In genomic region chr22:48351376-48352085, GRCh38 we compare ENCODE assay signal across 14 cellular contexts.
A peak's percentile ranks its signal among the peaks of the same experiment; 100 is the strongest.
DNase-seq lines count a peak whose midpoint lies in the region; ATAC-seq and TF ChIP-seq lines count a peak whose summit lies in the region.
"Had no signal": no experiment of that assay in that cellular context is flagged by ENCODE, and none has a peak within 500 bp of the region (broad histone marks: within the 10 kb centered on the region; RNA-seq: fewer than 3 reads in every experiment).

No MANE protein-coding gene starts in this region.

- no peak overlapping the region for H4K8ac ChIP-seq in IMR-90 (ENCODE audit: low read depth in 2 of 2, low read length in 2 of 2)

- H3K36me3 Mint-ChIP-seq in CD8-positive, alpha-beta memory T cell = no peaks in the 10 kb centered on the region

- no peaks in the 10 kb centered on the region for H3K79me2 ChIP-seq in osteoblast (ENCODE audit: insufficient read depth, low read length)

- no peak overlapping the region for H3K23ac ChIP-seq in IMR-90 (ENCODE audit: low read depth, low read length)

- no peak for DNase-seq in IMR-90
- DNase-seq in osteoblast (ENCODE audit: insufficient read length, low spot score, missing footprints) = peak; percentile 57
- DNase-seq in aorta = peak in 1 of 2 donors; percentile 40
- DNase-seq in NOMO-1 treated with DMSO at 0.1 percent for 48 hours (lab: John Stamatoyannopoulos, UW; ENCODE audit: unreplicated experiment) = no peak
- no peak for DNase-seq in cerebellum (ENCODE audit: low spot score)
- no peak for DNase-seq in CD8-positive, alpha-beta memory T cell
- DNase-seq: BE2C; CD4-positive, alpha-beta T cell; COR-L47; DMS153; DMS79 treated with DMSO at 0.1 percent for 48 hours; EL; GM23248 had no signal

- H3K27me3 Mint-ChIP-seq in CD8-positive, alpha-beta memory T cell = peaks cover 5 to 6% of the 10 kb centered on the region in 2 donors

- H3K27ac Mint-ChIP-seq in CD8-positive, alpha-beta memory T cell = no peak overlapping the region
- H3K27ac Mint-ChIP-seq: CD4-positive, alpha-beta T cell had no signal

- H3K56ac ChIP-seq in IMR-90 (ENCODE audit: extremely low read depth, insufficient read depth, low read length) = no peak overlapping the region

- H2BK20ac ChIP-seq in IMR-90 (ENCODE audit: low read depth, low read length) = no peak overlapping the region

- H2AFZ ChIP-seq in IMR-90 (replicated peaks; ENCODE audit: low read length, poor library complexity) = no peak overlapping the region
- H2AFZ ChIP-seq in osteoblast (ENCODE audit: low read length) = no peak overlapping the region
- H2AFZ ChIP-seq: GM23248 had no signal

- no peak overlapping the region for H2BK120ac ChIP-seq in IMR-90 (ENCODE audit: low read depth, low read length)

- H4K5ac ChIP-seq in IMR-90 (ENCODE audit: low read depth, low read length) = no peak overlapping the region

- peak overlapping the region; percentile 96 for H3K4me2 ChIP-seq in BLaER1
- no peak overlapping the region for H3K4me2 ChIP-seq in IMR-90 (ENCODE audit: low read depth, low read length)
- H3K4me2 ChIP-seq in osteoblast (ENCODE audit: insufficient read depth, low read length) = no peak overlapping the region

- dilution Hi-C loops in IMR-90 (cut with HindIII; ENCODE audit: low sequenced_read_pairs, unreplicated experiment) = no loop called here

- no peak overlapping the region for H2BK15ac ChIP-seq in IMR-90 (ENCODE audit: low read depth, low read length)

- in situ Hi-C loops in IMR-90 (cut with MboI; ENCODE audit: low sequenced_read_pairs) = no loop called here

- 35% methylated on average over 6 of the region's 13 CpGs; no CpG with 5 or more reads in 1 of the 2 experiments for WGBS in IMR-90 (ENCODE audit: extremely low coverage in 2 of 2, insufficient read length in 1 of 2), 2 experiments
- 68 to 79% methylated on average over 13 of the region's 13 CpGs for WGBS in aorta, 2 donors

- intact Hi-C loops in IMR-90 (cut with micrococcal nuclease) (no loop called here), aorta (cut with DNase I) (no loop called here)

- ATAC-seq in IMR-90 (ENCODE audit: low read depth) = no peak
- peak; percentile 26 for ATAC-seq in aorta (ENCODE audit: low FRiP score)

- H3K9me3 ChIP-seq in BLaER1 (no peaks in the 10 kb centered on the region), IMR-90 (ENCODE audit: control insufficient read depth, insufficient read depth, low read length) (peaks cover 43% of the 10 kb centered on the region), osteoblast (ENCODE audit: low read depth, low read length) (no peaks in the 10 kb centered on the region), aorta (ENCODE audit: control insufficient read depth, low read length) (no peaks in the 10 kb centered on the region)
- no peaks in the 10 kb centered on the region for H3K9me3 ChIP-seq in CD8-positive, alpha-beta memory T cell (ENCODE audit: low read length)
- H3K9me3 ChIP-seq: BE2C had no signal

- H2BK5ac ChIP-seq in IMR-90 (ENCODE audit: low read depth, low read length, poor library complexity, severe bottlenecking) = no peak overlapping the region

- H4K91ac ChIP-seq in IMR-90 (ENCODE audit: insufficient read depth, low read depth, low read length) = no peak overlapping the region

- no peak overlapping the region for H3K14ac ChIP-seq in IMR-90 (replicated peaks; ENCODE audit: low read depth, low read length)

- CTCF ChIA-PET in IMR-90 (lab: Yijun Ruan, JAX) = no interaction called here
- CTCF ChIA-PET in CD8-positive, alpha-beta memory T cell (lab: Charles Lee) = no interaction called here

- H3K9me3 Mint-ChIP-seq in CD8-positive, alpha-beta memory T cell = no peaks in the 10 kb centered on the region
- H3K9me3 Mint-ChIP-seq: CD4-positive, alpha-beta T cell had no signal

- H4K20me1 ChIP-seq in BLaER1 (peaks cover 15% of the 10 kb centered on the region), IMR-90 (ENCODE audit: insufficient read depth, low read length) (no peaks in the 10 kb centered on the region), osteoblast (ENCODE audit: insufficient read depth, low read length) (no peaks in the 10 kb centered on the region)

- H3K9me1 ChIP-seq in IMR-90 (ENCODE audit: insufficient read depth, low read length) = no peaks in the 10 kb centered on the region

- H3K18ac ChIP-seq in IMR-90 (ENCODE audit: low read depth, low read length) = no peak overlapping the region

- no peak for TF ChIP-seq POLR2A in IMR-90 (IDR thresholded peaks at IDR 0.05; ENCODE audit: low read depth, low read length)

- no peak overlapping the region for H3K4me3 Mint-ChIP-seq in CD8-positive, alpha-beta memory T cell
- H3K4me3 Mint-ChIP-seq: CD4-positive, alpha-beta T cell had no signal

- H3K79me1 ChIP-seq in IMR-90 (ENCODE audit: low read depth in 1 of 2, low read length in 2 of 2) = no peaks in the 10 kb centered on the region

- peak overlapping the region; percentile 37 for H2AK9ac ChIP-seq in IMR-90 (replicated peaks; ENCODE audit: low read depth, low read length, poor library complexity)

- no peak overlapping the region for H2AK5ac ChIP-seq in IMR-90 (ENCODE audit: low read depth, low read length)

- POLR2A ChIA-PET in IMR-90 (lab: Charles Lee; ENCODE audit: unreplicated experiment) = no interaction called here
- POLR2A ChIA-PET in CD8-positive, alpha-beta memory T cell (lab: Charles Lee) = no interaction called here

- H3K27ac ChIP-seq in BLaER1 (peak overlapping the region; percentile 35; the same call in 1 of the 2 replicates), IMR-90 (ENCODE audit: insufficient read depth, low read length) (no peak overlapping the region), osteoblast (ENCODE audit: low read depth, low read length) (no peak overlapping the region), aorta (ENCODE audit: low read depth in 1 of 2, low read length in 2 of 2) (no peak overlapping the region)
- no peak overlapping the region for H3K27ac ChIP-seq in CD8-positive, alpha-beta memory T cell (ENCODE audit: low read depth, low read length)
- H3K27ac ChIP-seq: GM23248 had no signal

- H3K27me3 ChIP-seq in BLaER1 = no peaks in the 10 kb centered on the region
- H3K27me3 ChIP-seq in IMR-90 (ENCODE audit: control insufficient read depth, insufficient read depth, low read length) = no peaks in the 10 kb centered on the region
- no peaks in the 10 kb centered on the region for H3K27me3 ChIP-seq in osteoblast (ENCODE audit: insufficient read depth, low read length)
- no peaks in the 10 kb centered on the region for H3K27me3 ChIP-seq in aorta (ENCODE audit: control insufficient read depth in 1 of 2, insufficient read depth in 2 of 2, low read length in 1 of 2)
- H3K27me3 ChIP-seq in CD8-positive, alpha-beta memory T cell (ENCODE audit: insufficient read depth, low read length, poor library complexity, severe bottlenecking) = no peaks in the 10 kb centered on the region
- H3K27me3 ChIP-seq: BE2C had no signal

- H3K9ac ChIP-seq in BLaER1 (no peak overlapping the region; the same call in 1 of the 2 replicates), IMR-90 (ENCODE audit: low read depth, low read length) (no peak overlapping the region)
- H3K9ac ChIP-seq: GM23248 had no signal

- BruUV-seq in IMR-90 (replicated peaks; lab: Mats Ljungman, UMichigan) = no TSS peak

- no peaks in the 10 kb centered on the region for H3K36me3 ChIP-seq in BLaER1
- H3K36me3 ChIP-seq in IMR-90 (ENCODE audit: control insufficient read depth, insufficient read depth, low read length) = no peaks in the 10 kb centered on the region
- no peaks in the 10 kb centered on the region for H3K36me3 ChIP-seq in osteoblast (ENCODE audit: insufficient read depth, low read length)
- H3K36me3 ChIP-seq in aorta (ENCODE audit: control insufficient read depth in 1 of 2, insufficient read depth in 2 of 2, low read length in 1 of 2) = no peaks in the 10 kb centered on the region
- H3K36me3 ChIP-seq in CD8-positive, alpha-beta memory T cell (ENCODE audit: insufficient read depth, low read length) = no peaks in the 10 kb centered on the region
- H3K36me3 ChIP-seq: BE2C had no signal

- no peak overlapping the region for H3K4ac ChIP-seq in IMR-90 (ENCODE audit: low read depth, low read length)

- no peak for TF ChIP-seq CTCF in IMR-90 (conservative IDR thresholded peaks at IDR 0.05; ENCODE audit: low read depth, low read length)
- TF ChIP-seq CTCF in osteoblast (IDR thresholded peaks at IDR 0.05; ENCODE audit: extremely low read depth, low read depth, low read length) = no peak

- peaks cover 56% of the 10 kb centered on the region for H3K4me1 ChIP-seq in BLaER1
- no peaks in the 10 kb centered on the region for H3K4me1 ChIP-seq in IMR-90 (ENCODE audit: control insufficient read depth, insufficient read depth, low read length)
- H3K4me1 ChIP-seq in osteoblast (ENCODE audit: insufficient read depth, low read length) = no peaks in the 10 kb centered on the region
- no peaks in the 10 kb centered on the region for H3K4me1 ChIP-seq in aorta (ENCODE audit: control insufficient read depth in 1 of 2, insufficient read depth in 2 of 2, low read length in 2 of 2)
- H3K4me1 ChIP-seq in CD8-positive, alpha-beta memory T cell (ENCODE audit: insufficient read depth, low read length) = no peaks in the 10 kb centered on the region
- H3K4me1 ChIP-seq: BE2C had no signal

- no peaks in the 10 kb centered on the region for H3K4me1 Mint-ChIP-seq in CD8-positive, alpha-beta memory T cell

- no peak for TF ChIP-seq RAD21 in IMR-90 (IDR thresholded peaks at IDR 0.05; ENCODE audit: low read length)

- H3K4me3 ChIP-seq in BLaER1 (peak overlapping the region; percentile 26; the same call in 1 of the 2 replicates), IMR-90 (ENCODE audit: insufficient read depth, low read depth, low read length) (no peak overlapping the region), osteoblast (ENCODE audit: insufficient read depth, low read length) (no peak overlapping the region), aorta (ENCODE audit: low read length in 2 of 2) (no peak overlapping the region)
- no peak overlapping the region for H3K4me3 ChIP-seq in CD8-positive, alpha-beta memory T cell (ENCODE audit: low read length)
- H3K4me3 ChIP-seq: GM23248 had no signal

TF ChIP-seq in IMR-90, 13 proteins besides CTCF, POLR2A, EP300 and RAD21 (continues in another document):
- TF ChIP-seq CEBPB (IDR thresholded peaks at IDR 0.05; ENCODE audit: low read depth, low read length) = no peak
- no peak for TF ChIP-seq RCOR1 (IDR thresholded peaks at IDR 0.05; ENCODE audit: insufficient replicate concordance, low read length)
- no peak for TF ChIP-seq NFE2L2 (IDR thresholded peaks at IDR 0.05; ENCODE audit: low read depth, low read length)
- no peak for TF ChIP-seq CHD1 (IDR thresholded peaks at IDR 0.05; ENCODE audit: low read depth, low read length)
- TF ChIP-seq, protein P1, sequence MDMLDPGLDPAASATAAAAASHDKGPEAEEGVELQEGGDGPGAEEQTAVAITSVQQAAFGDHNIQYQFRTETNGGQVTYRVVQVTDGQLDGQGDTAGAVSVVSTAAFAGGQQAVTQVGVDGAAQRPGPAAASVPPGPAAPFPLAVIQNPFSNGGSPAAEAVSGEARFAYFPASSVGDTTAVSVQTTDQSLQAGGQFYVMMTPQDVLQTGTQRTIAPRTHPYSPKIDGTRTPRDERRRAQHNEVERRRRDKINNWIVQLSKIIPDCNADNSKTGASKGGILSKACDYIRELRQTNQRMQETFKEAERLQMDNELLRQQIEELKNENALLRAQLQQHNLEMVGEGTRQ (IDR thresholded peaks at IDR 0.05; ENCODE audit: low read depth, low read length) = no peak
- TF ChIP-seq MAZ (IDR thresholded peaks at IDR 0.05; ENCODE audit: borderline replicate concordance, low read depth, low read length) = no peak
- TF ChIP-seq BHLHE40 (IDR thresholded peaks at IDR 0.05; ENCODE audit: low read depth, low read length) = no peak
